ENCODE assay signal across 12 cellular contexts in genomic region chr6:72626126-72626525, GRCh38. TPM values are rescaled to one million over a fixed set of nuclear protein-coding genes. Genes with fewer than 3 reads are reported as not detected.
DNase-seq lines count a peak whose midpoint lies in the region; ATAC-seq lines count a peak whose summit lies in the region.
"Had no signal": no experiment of that assay in that cellular context is flagged by ENCODE, and none has a peak within 500 bp of the region (broad histone marks: within the 10 kb centered on the region; RNA-seq: fewer than 3 reads in every experiment).

No MANE protein-coding gene starts in this region.

- in situ Hi-C loops in G401 (cut with HindIII; ENCODE audit: low sequenced_read_pairs), result no loop called here

- peak; percentile 13 for DNase-seq in stimulated activated CD4-positive, alpha-beta T cell treated with anti-CD3 and anti-CD28 coated beads, Interleukin-4, amount 100 ng/mL, for 24 hours
- DNase-seq in stimulated activated CD4-positive, alpha-beta T cell treated with anti-CD3 and anti-CD28 coated beads, Interleukin-4, amount 100 ng/mL, for 1 hour, result no peak
- no peak for DNase-seq in NCI-H146 (lab: John Stamatoyannopoulos, UW)
- DNase-seq in GOT3 (lab: John Stamatoyannopoulos, UW), result no peak
- DNase-seq in NCI-H774 (lab: John Stamatoyannopoulos, UW), result no peak
- DNase-seq in G401 (ENCODE audit: low spot score), result no peak
- DNase-seq: central memory CD4-positive, alpha-beta T cell; foreskin fibroblast; stomach had no signal

- ATAC-seq in HG02588 (IDR thresholded peaks at IDR 0.05; ENCODE audit: unreplicated experiment), result peak; percentile 40
- ATAC-seq in HG03520 (IDR thresholded peaks at IDR 0.05; ENCODE audit: unreplicated experiment), result peak; percentile 47

RNA-seq across cellular contexts. Expression of gene KCNQ5, which starts 4.3 kb away (rescaled TPM):
- total RNA-seq in G401 (2014; rRNA removed; shearing (Covaris generic)), result not detected in 2 replicates
- total RNA-seq: lung microvascular endothelial cell had no signal
